8 cellular contexts compared by ENCODE assay signal in genomic region chr5:98309785-98310566, GRCh38.
DNase-seq lines count a peak whose midpoint lies in the region; ATAC-seq and TF ChIP-seq lines count a peak whose summit lies in the region.

No MANE protein-coding gene starts in this region.

- peak overlapping the region; percentile 36 for H3K4me2 ChIP-seq in fibroblast of lung (ENCODE audit: extremely low read depth, insufficient read depth, low read length)

- H4K20me1 ChIP-seq in fibroblast of lung (ENCODE audit: control insufficient read depth, extremely low read depth, insufficient read depth, low read length) = no peaks in the 10 kb centered on the region

- no peak for TF ChIP-seq POLR2A in esophagus squamous epithelium (IDR thresholded peaks at IDR 0.05)

- H3K27ac ChIP-seq in fibroblast of lung (ENCODE audit: insufficient read depth, low read length) (peak overlapping the region; percentile 90), esophagus squamous epithelium (peak overlapping the region in 2 of 4 donors; percentile 0 to 19)

- H3K4me1 ChIP-seq in fibroblast of lung (ENCODE audit: control insufficient read depth, extremely low read depth, insufficient read depth, low read length) (peaks cover 17% of the 10 kb centered on the region), esophagus squamous epithelium (peaks cover 0 to 7% (median 0%) of the 10 kb centered on the region in 3 donors)

- H3K9me3 ChIP-seq in fibroblast of lung (ENCODE audit: control insufficient read depth, insufficient read depth, low read depth, low read length) (no peaks in the 10 kb centered on the region), esophagus squamous epithelium (no peaks in the 10 kb centered on the region)

- DNase-seq in Daoy (ENCODE audit: low read depth) = peak; percentile 98
- DNase-seq in SK-MEL-5 (ENCODE audit: low read depth, low spot score) = peak; percentile 54
- DNase-seq in fibroblast of lung (ENCODE audit: low read depth in 2 of 2) = peak; percentile 90 to 100
- no peak for DNase-seq in sciatic nerve (ENCODE audit: low spot score)
- no peak for DNase-seq in DMS153 (lab: John Stamatoyannopoulos, UW)
- DNase-seq in esophagus squamous epithelium (lab: John Stamatoyannopoulos, UW) = no peak

- H3K4me3 ChIP-seq in fibroblast of lung (replicated peaks in 1 of 4; ENCODE audit: control extremely low read depth in 1 of 4, insufficient read depth in 1 of 4, low read depth in 3 of 4, low read length in 4 of 4) = peak overlapping the region in 3 of 4 experiments; percentile 18 to 48 (median 29)
- peak overlapping the region in 1 of 4 donors; percentile 31 for H3K4me3 ChIP-seq in esophagus squamous epithelium

- H3K36me3 ChIP-seq in fibroblast of lung (ENCODE audit: control insufficient read depth, insufficient read depth, low read length) (no peaks in the 10 kb centered on the region), esophagus squamous epithelium (no peaks in the 10 kb centered on the region)

- intact Hi-C loops in sciatic nerve (cut with DNase I) = no loop called here
- intact Hi-C loops in esophagus squamous epithelium (cut with DNase I) = no loop called here

- ATAC-seq in GM19372 (IDR thresholded peaks at IDR 0.05; ENCODE audit: low read depth, unreplicated experiment) = peak; percentile 83
- ATAC-seq in HG03175 (IDR thresholded peaks at IDR 0.05; ENCODE audit: unreplicated experiment) = peak; percentile 71
- ATAC-seq in sciatic nerve = peak; percentile 36

- no peaks in the 10 kb centered on the region for H3K79me2 ChIP-seq in fibroblast of lung (ENCODE audit: control insufficient read depth, insufficient read depth, low read length)

- H3K9ac ChIP-seq in fibroblast of lung (ENCODE audit: insufficient read depth, low read length) = peak overlapping the region; percentile 39

- TF ChIP-seq CTCF in fibroblast of lung (conservative IDR thresholded peaks at IDR 0.05 in 1 of 2, IDR thresholded peaks at IDR 0.05 in 1 of 2; ENCODE audit: low read depth in 1 of 2, low read length in 2 of 2) = no peak
- TF ChIP-seq CTCF in esophagus squamous epithelium (IDR thresholded peaks at IDR 0.05) = no peak

- 19 to 20% methylated on average over 7 of the region's 7 CpGs for WGBS in esophagus squamous epithelium, 2 donors

- peak overlapping the region; percentile 14 for H2AFZ ChIP-seq in fibroblast of lung (ENCODE audit: low read length)

- in situ Hi-C loops in SK-MEL-5 (cut with HindIII; ENCODE audit: low pct_unique_long_range_greater_than_20kb, low sequenced_read_pairs) = no loop called here

- H3K27me3 ChIP-seq in fibroblast of lung (ENCODE audit: control insufficient read depth, insufficient read depth, low read length) = no peaks in the 10 kb centered on the region
- no peaks in the 10 kb centered on the region for H3K27me3 ChIP-seq in esophagus squamous epithelium

Comparison
In these comparisons a context has a peak if more than half of its experiments do, and no peak if none do; other contexts are left out.
1. DNase-seq: peak in Daoy (single experiment), SK-MEL-5 (single experiment) and fibroblast of lung (2 of 2); none in sciatic nerve (single experiment), DMS153 (single experiment) and esophagus squamous epithelium (single experiment).
2. Peak in every context shown above with its lines, with median percentiles within 50 percentile points of each other: ATAC-seq.